Comparison of ENCODE assay signal across 8 cellular contexts in the genomic region with DNA sequence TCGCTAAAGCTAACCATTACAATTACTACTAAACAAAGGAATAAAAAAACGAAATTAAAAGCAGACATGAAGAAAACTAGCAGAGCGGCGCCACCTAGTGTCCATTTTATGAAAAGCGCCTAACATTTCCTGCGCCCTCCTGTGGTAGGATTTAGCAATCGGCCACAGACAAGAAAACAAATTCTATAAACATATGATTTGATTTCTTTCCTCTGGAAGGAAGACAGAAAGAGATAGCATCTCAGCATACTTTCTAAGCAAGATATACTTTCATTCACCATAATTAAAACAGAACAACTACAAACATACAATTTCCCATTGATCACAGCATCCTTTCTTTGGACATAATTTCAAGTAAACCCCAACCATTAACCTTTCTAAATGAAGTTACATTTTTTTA.
DNase-seq lines count a peak whose midpoint lies in the region; ATAC-seq, FAIRE-seq and TF ChIP-seq lines count a peak whose summit lies in the region.

No MANE protein-coding gene starts in this region.

- no peak overlapping the region for H3K27ac ChIP-seq in mucosa of rectum (ENCODE audit: low read depth in 2 of 2, low read length in 2 of 2)

- H3K4me1 ChIP-seq in HAP-1 (peaks cover 11% of the 10 kb centered on the region), mucosa of rectum (ENCODE audit: control insufficient read depth in 2 of 2, insufficient read depth in 2 of 2, low read length in 2 of 2) (peaks cover 3 to 9% of the 10 kb centered on the region in 2 donors)

- in situ Hi-C loops in HAP-1 (cut with MboI; ENCODE audit: low sequenced_read_pairs): no loop called here

- FAIRE-seq in endometrium (lab: Jason Lieb, UNC): peak; percentile 100

- ATAC-seq in HG03442 (IDR thresholded peaks at IDR 0.05; ENCODE audit: unreplicated experiment): no peak

- peak; percentile 15 for DNase-seq in BJ (ENCODE audit: low read depth)
- DNase-seq in HAP-1 (ENCODE audit: low spot score in 2 of 2): peak; percentile 56 to 70
- DNase-seq in NCI-H82 treated with DMSO at 0.1 percent for 48 hours (lab: John Stamatoyannopoulos, UW; ENCODE audit: unreplicated experiment): peak; percentile 17
- peak; percentile 9 to 49 (median 21) for DNase-seq in activated CD8-positive, alpha-beta memory T cell treated with anti-CD3 and anti-CD28 coated beads for 48 hours (ENCODE audit: low read depth in 2 of 3, low spot score in 2 of 3)
- DNase-seq in stimulated activated CD8-positive, alpha-beta memory T cell treated with anti-CD3 and anti-CD28 coated beads, Interleukin-7, amount 100 ng/mL, for 1 hour (ENCODE audit: low read depth in 2 of 2): peak; percentile 35 to 38

- peaks cover 3% of the 10 kb centered on the region; the same call in 1 of the 2 replicates for H3K27me3 ChIP-seq in BJ (ENCODE audit: control insufficient read depth, insufficient read depth, low read length)
- no peaks in the 10 kb centered on the region for H3K27me3 ChIP-seq in HAP-1 (ENCODE audit: low read depth)
- H3K27me3 ChIP-seq in mucosa of rectum (ENCODE audit: control insufficient read depth in 2 of 2, insufficient read depth in 2 of 2, low read length in 2 of 2): no peaks in the 10 kb centered on the region

- H3K36me3 ChIP-seq in BJ (ENCODE audit: control insufficient read depth, insufficient read depth, low read length): no peaks in the 10 kb centered on the region
- H3K36me3 ChIP-seq in HAP-1 (replicated peaks): no peaks in the 10 kb centered on the region
- no peaks in the 10 kb centered on the region for H3K36me3 ChIP-seq in mucosa of rectum (ENCODE audit: control insufficient read depth in 2 of 2, insufficient read depth in 2 of 2, low read length in 2 of 2)

- CTCF ChIA-PET in BJ (lab: Yijun Ruan, JAX): interaction anchor here (0.6 to 6.0 kb wide), 26 partner anchors 9 to 698 kb away, joined by 3 to 54 read pairs (median 3); no protein-coding TSS in a partner anchor

- H3K4me3 ChIP-seq in BJ (ENCODE audit: low read depth, low read length) (no peak overlapping the region), HAP-1 (no peak overlapping the region), mucosa of rectum (ENCODE audit: low read length in 2 of 2) (peak overlapping the region in 1 of 2 donors; percentile 35)

- H3K9me3 ChIP-seq in HAP-1 (no peaks in the 10 kb centered on the region), mucosa of rectum (ENCODE audit: control insufficient read depth in 2 of 2, low read length in 2 of 2) (no peaks in the 10 kb centered on the region)

- POLR2A ChIA-PET in BJ (lab: Charles Lee): no interaction called here

- H3K9ac ChIP-seq in mucosa of rectum (ENCODE audit: low read depth in 1 of 2, low read length in 2 of 2): peak overlapping the region; percentile 31 to 47

- TF ChIP-seq CTCF in BJ (IDR thresholded peaks at IDR 0.05; ENCODE audit: insufficient read depth, low read depth, low read length): peak; percentile 100
